ENCODE assay signal across 8 cellular contexts in genomic region chr16:56424791-56425438, GRCh38. TPM values are rescaled to one million over a fixed set of nuclear protein-coding genes. Genes with fewer than 3 reads are reported as not detected.
DNase-seq lines count a peak whose midpoint lies in the region; FAIRE-seq and TF ChIP-seq lines count a peak whose summit lies in the region.

No MANE protein-coding gene starts in this region.

- H2AFZ ChIP-seq in Loucy (ENCODE audit: low read length) = peak overlapping the region; percentile 51; the same call in 1 of the 2 replicates
- peak overlapping the region; percentile 34 for H2AFZ ChIP-seq in fibroblast of lung (ENCODE audit: low read length)
- H2AFZ ChIP-seq in neural progenitor cell (replicated peaks) = peak overlapping the region; percentile 86

- TF ChIP-seq CTCF in Loucy (conservative IDR thresholded peaks at IDR 0.05; ENCODE audit: low read length) = no peak
- no peak for TF ChIP-seq CTCF in fibroblast of lung (conservative IDR thresholded peaks at IDR 0.05 in 1 of 2, IDR thresholded peaks at IDR 0.05 in 1 of 2; ENCODE audit: low read depth in 1 of 2, low read length in 2 of 2)
- no peak for TF ChIP-seq CTCF in neural progenitor cell (IDR thresholded peaks at IDR 0.05)
- no peak for TF ChIP-seq CTCF in type B pancreatic cell (conservative IDR thresholded peaks at IDR 0.05)

- no peaks in the 10 kb centered on the region for H3K36me3 Mint-ChIP-seq in neural progenitor cell
- peaks cover 4% of the 10 kb centered on the region for H3K36me3 Mint-ChIP-seq in type B pancreatic cell

- H3K4me3 ChIP-seq in Loucy (ENCODE audit: low read length, poor library complexity, severe bottlenecking) (peak overlapping the region; percentile 82), fibroblast of lung (replicated peaks in 1 of 4; ENCODE audit: control extremely low read depth in 1 of 4, insufficient read depth in 1 of 4, low read depth in 3 of 4, low read length in 4 of 4) (peak overlapping the region; percentile 78 to 89 (median 80)), neural progenitor cell (peak overlapping the region; percentile 93)

- H3K27ac ChIP-seq in fibroblast of lung (ENCODE audit: insufficient read depth, low read length) = peak overlapping the region; percentile 58
- H3K27ac ChIP-seq in neural progenitor cell = no peak overlapping the region

- H3K27ac Mint-ChIP-seq in neural progenitor cell = peak overlapping the region; percentile 95
- H3K27ac Mint-ChIP-seq in type B pancreatic cell = peak overlapping the region; percentile 91

- H3K4me1 ChIP-seq in ES-I3 (ENCODE audit: insufficient read depth, low read length) = peaks cover 28% of the 10 kb centered on the region
- peaks cover 42% of the 10 kb centered on the region for H3K4me1 ChIP-seq in Loucy (ENCODE audit: insufficient read depth, low read length, poor library complexity, severe bottlenecking)
- peaks cover 5% of the 10 kb centered on the region for H3K4me1 ChIP-seq in fibroblast of lung (ENCODE audit: control insufficient read depth, extremely low read depth, insufficient read depth, low read length)
- H3K4me1 ChIP-seq in neural progenitor cell = peaks cover 21% of the 10 kb centered on the region

- H3K27me3 ChIP-seq in Loucy (ENCODE audit: insufficient read depth, low read length, poor library complexity, severe bottlenecking) (no peaks in the 10 kb centered on the region), fibroblast of lung (ENCODE audit: control insufficient read depth, insufficient read depth, low read length) (no peaks in the 10 kb centered on the region), neural progenitor cell (peaks cover 15% of the 10 kb centered on the region)

- H3K4me3 Mint-ChIP-seq in neural progenitor cell (peak overlapping the region; percentile 99), type B pancreatic cell (peak overlapping the region; percentile 97)

- TF ChIP-seq POLR2A in H54 (IDR thresholded peaks at IDR 0.05; ENCODE audit: low read depth, low read length) = no peak

- peaks cover 5% of the 10 kb centered on the region for H3K27me3 Mint-ChIP-seq in neural progenitor cell (ENCODE audit: insufficient read depth, low read depth)
- H3K27me3 Mint-ChIP-seq in type B pancreatic cell = no peaks in the 10 kb centered on the region

- H3F3A ChIP-seq in Loucy (ENCODE audit: low read depth) (peaks cover 7% of the 10 kb centered on the region; the same call in 1 of the 2 replicates), neural progenitor cell (ENCODE audit: low read depth) (peaks cover 39% of the 10 kb centered on the region)

- H3K79me2 ChIP-seq in Loucy (ENCODE audit: insufficient read depth, low read length) (peaks cover 51% of the 10 kb centered on the region), fibroblast of lung (ENCODE audit: control insufficient read depth, insufficient read depth, low read length) (peaks cover 49% of the 10 kb centered on the region), neural progenitor cell (ENCODE audit: low read depth) (peaks cover 49% of the 10 kb centered on the region)

- H3K4me2 ChIP-seq in Loucy (ENCODE audit: low read depth, low read length, poor library complexity, severe bottlenecking) (peak overlapping the region; percentile 86), fibroblast of lung (ENCODE audit: extremely low read depth, insufficient read depth, low read length) (no peak overlapping the region), neural progenitor cell (peak overlapping the region; percentile 88)

- H3K9me2 ChIP-seq in Loucy (replicated peaks; ENCODE audit: low read depth, low read length) = no peaks in the 10 kb centered on the region

- H3K9me3 ChIP-seq in ES-I3 (ENCODE audit: control insufficient read depth, insufficient read depth, low read length) = no peaks in the 10 kb centered on the region
- H3K9me3 ChIP-seq in Loucy (ENCODE audit: insufficient read depth, low read depth, low read length) = no peaks in the 10 kb centered on the region
- H3K9me3 ChIP-seq in fibroblast of lung (ENCODE audit: control insufficient read depth, insufficient read depth, low read depth, low read length) = no peaks in the 10 kb centered on the region
- no peaks in the 10 kb centered on the region for H3K9me3 ChIP-seq in neural progenitor cell (ENCODE audit: low read depth)

- no peaks in the 10 kb centered on the region for H3K9me3 Mint-ChIP-seq in neural progenitor cell
- no peaks in the 10 kb centered on the region for H3K9me3 Mint-ChIP-seq in type B pancreatic cell

- H3K4me1 Mint-ChIP-seq in neural progenitor cell = peaks cover 35% of the 10 kb centered on the region
- H3K4me1 Mint-ChIP-seq in type B pancreatic cell (ENCODE audit: unreplicated experiment) = peaks cover 27% of the 10 kb centered on the region

- DNase-seq in H54 (ENCODE audit: insufficient read length, low spot score) = peak; percentile 14
- peak; percentile 30 for DNase-seq in activated T-cell treated with anti-CD3 and anti-CD28 coated beads for 48 hours (ENCODE audit: low read depth)
- DNase-seq in fibroblast of lung (ENCODE audit: low read depth in 2 of 2) = peak; percentile 6 to 27
- no peak for DNase-seq in neural progenitor cell (ENCODE audit: low spot score)
- DNase-seq in type B pancreatic cell (ENCODE audit: extremely low spot score, unreplicated experiment) = peak; percentile 74
- no peak for DNase-seq in SHP77 treated with DMSO at 0.1 percent for 48 hours (lab: John Stamatoyannopoulos, UW)

- H3K36me3 ChIP-seq in ES-I3 (ENCODE audit: insufficient read depth, low read length) (no peaks in the 10 kb centered on the region), Loucy (ENCODE audit: insufficient read depth, low read length) (peaks cover 5% of the 10 kb centered on the region), fibroblast of lung (ENCODE audit: control insufficient read depth, insufficient read depth, low read length) (no peaks in the 10 kb centered on the region), neural progenitor cell (no peaks in the 10 kb centered on the region)

- FAIRE-seq in H54 (lab: Jason Lieb, UNC) = no peak

- H3K9ac ChIP-seq in ES-I3 (ENCODE audit: low read depth, low read length) (peak overlapping the region; percentile 90), Loucy (ENCODE audit: low read depth, low read length, poor library complexity, severe bottlenecking) (peak overlapping the region; percentile 79), fibroblast of lung (ENCODE audit: insufficient read depth, low read length) (peak overlapping the region; percentile 88), neural progenitor cell (peak overlapping the region; percentile 54)

- H4K20me1 ChIP-seq in Loucy (ENCODE audit: insufficient read depth, low read length, poor library complexity, severe bottlenecking) (peaks cover 40% of the 10 kb centered on the region), fibroblast of lung (ENCODE audit: control insufficient read depth, extremely low read depth, insufficient read depth, low read length) (no peaks in the 10 kb centered on the region), neural progenitor cell (ENCODE audit: low read depth) (peaks cover 59% of the 10 kb centered on the region)

RNA-seq across cellular contexts. Expression of gene AMFR, which starts 0.4 kb away (rescaled TPM):
- total RNA-seq in fibroblast of lung (350 and 413 TPM in 2 replicates), neural progenitor cell (ENCODE audit: low replicate concordance) (38.7 and 51.3 TPM in 2 replicates), type B pancreatic cell (ENCODE audit: low replicate concordance) (65.4 and 86.4 TPM in 2 replicates)
- polyA plus RNA-seq in fibroblast of lung = 75.9 and 76.1 TPM in 2 replicates
- 74.2 and 82.1 TPM in 2 replicates for polyA plus RNA-seq in fibroblast of lung (2012)
- 873 and 979 TPM in 2 replicates for polyA minus RNA-seq in fibroblast of lung (ENCODE audit: low replicate concordance)

RNA-seq across cellular contexts. Expression of gene NUDT21, which starts 26.2 kb away (rescaled TPM):
- total RNA-seq in fibroblast of lung (64.2 and 69.9 TPM in 2 replicates), neural progenitor cell (ENCODE audit: low replicate concordance) (165 and 256 TPM in 2 replicates), type B pancreatic cell (ENCODE audit: low replicate concordance) (139 and 148 TPM in 2 replicates)
- polyA plus RNA-seq in fibroblast of lung = 132 and 136 TPM in 2 replicates
- polyA plus RNA-seq in fibroblast of lung (2012) = 79.7 and 113 TPM in 2 replicates
- polyA minus RNA-seq in fibroblast of lung (ENCODE audit: low replicate concordance) = 37.0 and 44.5 TPM in 2 replicates

RNA-seq across cellular contexts. Expression of gene OGFOD1, which starts 26.4 kb away (rescaled TPM):
- total RNA-seq in fibroblast of lung = 54.7 and 55.0 TPM in 2 replicates
- 101 and 110 TPM in 2 replicates for polyA plus RNA-seq in fibroblast of lung
- 47.8 and 52.7 TPM in 2 replicates for polyA plus RNA-seq in fibroblast of lung (2012)
- 8.6 and 30.1 TPM in 2 replicates for polyA minus RNA-seq in fibroblast of lung (ENCODE audit: low replicate concordance)
- total RNA-seq in neural progenitor cell (ENCODE audit: low replicate concordance) = 65.8 and 73.4 TPM in 2 replicates
- 45.9 and 52.2 TPM in 2 replicates for total RNA-seq in type B pancreatic cell (ENCODE audit: low replicate concordance)

Comparison
In these comparisons a context has a peak if more than half of its experiments do, and no peak if none do; other contexts are left out.
1. DNase-seq: peak in H54 (single experiment), activated T-cell treated with anti-CD3 and anti-CD28 coated beads for 48 hours (single experiment), fibroblast of lung (2 of 2) and type B pancreatic cell (single experiment); none in neural progenitor cell (single experiment) and SHP77 treated with DMSO at 0.1 percent for 48 hours (single experiment).
2. H2AFZ ChIP-seq: peak in every context shown above with its lines; median percentile 86 in neural progenitor cell; 51 in Loucy; 34 in fibroblast of lung.
3. Peak in every context shown above with its lines, with median percentiles within 50 percentile points of each other: H3K9ac ChIP-seq and H3K4me3 ChIP-seq.